ENCODE assay signal across 27 cellular contexts in the genomic region with DNA sequence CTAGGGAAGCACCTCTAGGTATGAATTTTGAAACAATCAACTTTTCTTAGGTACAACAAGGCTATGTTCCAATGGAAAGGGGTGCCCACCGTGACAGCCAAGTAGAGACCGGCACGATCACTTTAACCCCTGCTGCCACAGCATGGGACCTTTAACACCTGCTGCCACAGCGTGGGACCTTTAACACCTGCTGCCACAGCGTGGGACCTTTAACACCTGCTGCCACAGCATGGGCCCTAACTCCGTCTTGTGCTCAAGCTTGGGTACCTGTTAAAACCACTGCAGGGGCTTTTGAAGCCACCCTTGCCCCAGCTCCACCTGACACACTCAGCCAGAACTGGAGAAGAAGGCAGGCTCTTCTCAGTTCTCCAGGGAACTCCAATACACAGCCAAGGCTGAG.
"Had no signal": no experiment of that assay in that cellular context is flagged by ENCODE, and none has a peak within 500 bp of the region (broad histone marks: within the 10 kb centered on the region; RNA-seq: fewer than 3 reads in every experiment).

No MANE protein-coding gene starts in this region.

- H3K27me3 Mint-ChIP-seq: activated CD4-positive, alpha-beta T cell treated with anti-CD3 and anti-CD28 coated beads for 36 hours; activated naive CD8-positive, alpha-beta T cell treated with anti-CD3 and anti-CD28 coated beads for 36 hours; memory B cell; naive thymus-derived CD8-positive, alpha-beta T cell had no signal

- H3K4me1 ChIP-seq: adrenal gland, colonic mucosa, psoas muscle had no signal

- H3K9me3 ChIP-seq: adrenal gland, colonic mucosa, esophagus squamous epithelium, heart right ventricle, psoas muscle, transverse colon had no signal

- H3K4me3 ChIP-seq: adrenal gland, cardiac muscle cell, colonic mucosa, esophagus squamous epithelium, heart right ventricle, psoas muscle, smooth muscle cell, transverse colon had no signal

- H3K27ac Mint-ChIP-seq: activated CD4-positive, alpha-beta T cell treated with anti-CD3 and anti-CD28 coated beads for 36 hours; activated naive CD4-positive, alpha-beta T cell treated with anti-CD3 and anti-CD28 coated beads for 36 hours; activated naive CD8-positive, alpha-beta T cell treated with anti-CD3 and anti-CD28 coated beads for 36 hours; activated T-helper 1 cell treated with anti-CD3 and anti-CD28 coated beads, Interleukin-12 subunit alpha, Interleukin-12 subunit beta, Interleukin-2, Interleukin-4 antibody, amounts not matched to agents 30 ng/mL and 10 ng/mL and 1 ng/mL, durations not matched to agents 14 hours and 24 hours and 36 hours; memory B cell; T-helper 2 cell treated with Interferon-gamma antibody and Interleukin-4, amounts not matched to agents 5 μg/mL and 100 μg/mL, for 36 hours had no signal

- DNase-seq: activated CD4-positive, alpha-beta T cell treated with anti-CD3 and anti-CD28 coated beads for 36 hours; activated CD4-positive, CD25-positive, alpha-beta regulatory T cell; activated CD8-positive, alpha-beta memory T cell treated with anti-CD3 and anti-CD28 coated beads for 24 hours; activated effector memory CD4-positive, alpha-beta T cell treated with anti-CD3 and anti-CD28 coated beads, Interleukin-2, amount 50 U/mL, for 16 hours; activated naive CD4-positive, alpha-beta T cell treated with anti-CD3 and anti-CD28 coated beads for 36 hours; activated naive CD8-positive, alpha-beta T cell treated with anti-CD3 and anti-CD28 coated beads for 36 hours; adrenal gland; cerebellar nuclear complex; colonic mucosa; effector CD8-positive, alpha-beta T cell; esophagus squamous epithelium; foreskin melanocyte; heart right ventricle; naive thymus-derived CD8-positive, alpha-beta T cell; psoas muscle; stimulated activated CD4-positive, alpha-beta T cell treated with anti-CD3 and anti-CD28 coated beads, Interleukin-15, amount 100 ng/mL, for 24 hours; stimulated activated CD4-positive, alpha-beta T cell treated with anti-CD3 and anti-CD28 coated beads, Interleukin-2, amount 100 ng/mL, for 24 hours; stimulated activated naive CD4-positive, alpha-beta T cell; T-helper 1 cell; transverse colon had no signal

- H3K4me2 ChIP-seq: smooth muscle cell had no signal

- H3K27me3 ChIP-seq: adrenal gland, cardiac muscle cell, colonic mucosa, esophagus squamous epithelium, heart right ventricle, transverse colon had no signal

- H3K4me3 Mint-ChIP-seq: activated CD4-positive, alpha-beta T cell treated with anti-CD3 and anti-CD28 coated beads for 36 hours; activated naive CD4-positive, alpha-beta T cell treated with anti-CD3 and anti-CD28 coated beads for 36 hours; activated naive CD8-positive, alpha-beta T cell treated with anti-CD3 and anti-CD28 coated beads for 36 hours; activated T-helper 1 cell treated with anti-CD3 and anti-CD28 coated beads, Interleukin-12 subunit alpha, Interleukin-12 subunit beta, Interleukin-2, Interleukin-4 antibody, amounts not matched to agents 30 ng/mL and 10 ng/mL and 1 ng/mL, durations not matched to agents 14 hours and 24 hours and 36 hours; brain; memory B cell; T-helper 2 cell treated with Interferon-gamma antibody and Interleukin-4, amounts not matched to agents 5 μg/mL and 100 μg/mL, for 36 hours had no signal

- ATAC-seq: activated CD4-positive, alpha-beta T cell treated with anti-CD3 and anti-CD28 coated beads for 36 hours; heart right ventricle; naive thymus-derived CD8-positive, alpha-beta T cell; psoas muscle had no signal

- H3K27ac ChIP-seq: adrenal gland, cardiac muscle cell, colonic mucosa, epithelial cell of prostate, esophagus squamous epithelium, heart right ventricle, psoas muscle, transverse colon had no signal

- H3K9me3 Mint-ChIP-seq: activated naive CD4-positive, alpha-beta T cell treated with anti-CD3 and anti-CD28 coated beads for 36 hours; activated naive CD8-positive, alpha-beta T cell treated with anti-CD3 and anti-CD28 coated beads for 36 hours; activated T-helper 1 cell treated with anti-CD3 and anti-CD28 coated beads, Interleukin-12 subunit alpha, Interleukin-12 subunit beta, Interleukin-2, Interleukin-4 antibody, amounts not matched to agents 30 ng/mL and 10 ng/mL and 1 ng/mL, durations not matched to agents 14 hours and 24 hours and 36 hours; brain; memory B cell; naive thymus-derived CD8-positive, alpha-beta T cell; T-helper 2 cell treated with Interferon-gamma antibody and Interleukin-4, amounts not matched to agents 5 μg/mL and 100 μg/mL, for 36 hours had no signal
